In the genomic region with DNA sequence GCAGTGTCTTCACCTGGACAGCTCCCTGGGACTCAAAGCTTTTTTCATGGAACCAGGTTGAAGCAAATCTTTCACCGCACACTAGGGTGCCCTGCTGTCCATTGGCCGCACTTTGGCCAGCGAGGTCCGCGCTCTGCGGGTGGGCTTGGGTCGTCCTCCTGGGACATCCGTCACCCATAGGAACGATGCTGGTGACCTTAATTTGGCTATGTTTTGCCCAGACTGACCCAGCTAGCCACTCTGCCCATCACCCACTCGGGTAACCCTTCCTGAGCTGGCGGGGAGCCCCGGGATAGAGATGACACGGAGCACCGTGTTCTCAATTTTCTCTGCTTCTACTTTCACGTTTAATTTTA, we compare ENCODE assay signal across 10 cellular contexts. TPM values are rescaled to one million over a fixed set of nuclear protein-coding genes. Genes with fewer than 3 reads are reported as not detected.
A peak's percentile ranks its signal among the peaks of the same experiment; 100 is the strongest.
DNase-seq lines count a peak whose midpoint lies in the region; ATAC-seq and TF ChIP-seq lines count a peak whose summit lies in the region.
"Had no signal": no experiment of that assay in that cellular context is flagged by ENCODE, and none has a peak within 500 bp of the region (broad histone marks: within the 10 kb centered on the region; RNA-seq: fewer than 3 reads in every experiment).

No MANE protein-coding gene starts in this region.

- peaks cover 43% of the 10 kb centered on the region for H3K36me3 Mint-ChIP-seq in effector memory CD8-positive, alpha-beta T cell (ENCODE audit: insufficient read depth)
- peaks cover 10% of the 10 kb centered on the region for H3K36me3 Mint-ChIP-seq in MCF 10A (ENCODE audit: insufficient read depth, unreplicated experiment)
- H3K36me3 Mint-ChIP-seq: stimulated activated naive B cell treated with anti-CD40 and anti-IgM and Interleukin-4, amounts not matched to agents 10 μg/mL and 1 μg/mL and 100 μg/mL, for 72 hours had no signal

- no peak overlapping the region for H2AFZ ChIP-seq in mesenchymal stem cell (ENCODE audit: low read depth, low read length)

- peak overlapping the region in 1 of 2 experiments; percentile 19 for H3K14ac ChIP-seq in mesenchymal stem cell (ENCODE audit: low read length in 2 of 2)

- intact Hi-C loops in MCF 10A (cut with micrococcal nuclease): no loop called here

- peaks cover 30% of the 10 kb centered on the region in 2 donors for H3K27me3 Mint-ChIP-seq in effector memory CD8-positive, alpha-beta T cell
- H3K27me3 Mint-ChIP-seq in MCF 10A (ENCODE audit: insufficient read depth, unreplicated experiment): peaks cover 10% of the 10 kb centered on the region

- DNase-seq in activated CD4-positive, alpha-beta T cell treated with anti-CD3 and anti-CD28 coated beads for 1 hour: peak; percentile 7
- no peak for DNase-seq in activated CD4-positive, alpha-beta T cell treated with anti-CD3 and anti-CD28 coated beads for 4 hours
- DNase-seq in effector memory CD8-positive, alpha-beta T cell: peak in 1 of 3 experiments; percentile 10
- DNase-seq in mesenchymal stem cell (no peak), suprapubic skin (ENCODE audit: low spot score in 2 of 2) (peak; percentile 76 to 77), MCF 10A (ENCODE audit: unreplicated experiment) (no peak)
- DNase-seq: SHP77 treated with DMSO at 0.1 percent for 48 hours; stimulated activated naive B cell treated with anti-CD40 and anti-IgM and Interleukin-4, amounts not matched to agents 10 μg/mL and 1 μg/mL and 100 μg/mL, for 72 hours had no signal

- H3K79me1 ChIP-seq in mesenchymal stem cell (replicated peaks; ENCODE audit: low read length, poor library complexity, severe bottlenecking): no peaks in the 10 kb centered on the region

- H3K4me3 Mint-ChIP-seq in effector memory CD8-positive, alpha-beta T cell: peak overlapping the region; percentile 75 to 83
- no peak overlapping the region for H3K4me3 Mint-ChIP-seq in MCF 10A (ENCODE audit: unreplicated experiment)
- H3K4me3 Mint-ChIP-seq: stimulated activated naive B cell treated with anti-CD40 and anti-IgM and Interleukin-4, amounts not matched to agents 10 μg/mL and 1 μg/mL and 100 μg/mL, for 72 hours had no signal

- peak overlapping the region in 1 of 2 experiments; percentile 15 for H3K4ac ChIP-seq in mesenchymal stem cell (ENCODE audit: low read depth in 1 of 2, low read length in 2 of 2)

- no peak for TF ChIP-seq CTCF in suprapubic skin (IDR thresholded peaks at IDR 0.05)
- TF ChIP-seq CTCF in MCF 10A (IDR thresholded peaks at IDR 0.05; ENCODE audit: unreplicated experiment): no peak

- no TSS peak for BruUV-seq in MCF 10A (replicated peaks; lab: Mats Ljungman, UMichigan)

- H2BK12ac ChIP-seq in mesenchymal stem cell (ENCODE audit: low read length in 2 of 2): no peak overlapping the region

- peak overlapping the region; percentile 93 to 98 for H3K27ac Mint-ChIP-seq in effector memory CD8-positive, alpha-beta T cell
- no peak overlapping the region for H3K27ac Mint-ChIP-seq in MCF 10A (ENCODE audit: low read depth, unreplicated experiment)

- H3K18ac ChIP-seq in mesenchymal stem cell (ENCODE audit: low read depth in 1 of 2, low read length in 2 of 2): no peak overlapping the region

- H4K8ac ChIP-seq in mesenchymal stem cell (ENCODE audit: low read length): no peak overlapping the region

- peaks cover 0 to 29% of the 10 kb centered on the region in 2 experiments for H3K27me3 ChIP-seq in mesenchymal stem cell (ENCODE audit: control insufficient read depth in 1 of 2, insufficient read depth in 1 of 2, low read length in 2 of 2)
- no peaks in the 10 kb centered on the region for H3K27me3 ChIP-seq in suprapubic skin

- H3K4me1 ChIP-seq in mesenchymal stem cell (ENCODE audit: control insufficient read depth, insufficient read depth, low read depth, low read length) (peaks cover 2% of the 10 kb centered on the region), suprapubic skin (peaks cover 36% of the 10 kb centered on the region)

- no peak for ATAC-seq in effector memory CD8-positive, alpha-beta T cell (replicated peaks)
- ATAC-seq in GM21447 (IDR thresholded peaks at IDR 0.05; ENCODE audit: unreplicated experiment) (no peak), GM18868 (IDR thresholded peaks at IDR 0.05; ENCODE audit: unreplicated experiment) (no peak)

- no peak overlapping the region for H2AK5ac ChIP-seq in mesenchymal stem cell (ENCODE audit: low read length, severe bottlenecking)

- CTCF ChIA-PET in MCF 10A (lab: Yijun Ruan, JAX): interaction anchor here (1.1 kb wide), 1 partner anchor 88 kb away, joined by 3 read pairs; no protein-coding TSS in a partner anchor

- H3K4me1 Mint-ChIP-seq in effector memory CD8-positive, alpha-beta T cell (ENCODE audit: low read depth in 2 of 2): peaks cover 24 to 35% of the 10 kb centered on the region in 2 donors
- no peaks in the 10 kb centered on the region for H3K4me1 Mint-ChIP-seq in MCF 10A (ENCODE audit: insufficient read depth, unreplicated experiment)

- H3K23ac ChIP-seq in mesenchymal stem cell (ENCODE audit: low read length in 2 of 2): no peak overlapping the region

- H3K4me2 ChIP-seq in mesenchymal stem cell (ENCODE audit: low read length, poor library complexity, severe bottlenecking): no peak overlapping the region

- no peak overlapping the region for H2BK5ac ChIP-seq in mesenchymal stem cell (ENCODE audit: low read depth, low read length, poor library complexity, severe bottlenecking)

- H3K4me3 ChIP-seq in mesenchymal stem cell (ENCODE audit: insufficient read depth in 1 of 2, low read depth in 1 of 2, low read length in 2 of 2) (no peak overlapping the region), suprapubic skin (peak overlapping the region; percentile 18)

- no peaks in the 10 kb centered on the region for H3K9me3 Mint-ChIP-seq in effector memory CD8-positive, alpha-beta T cell
- H3K9me3 Mint-ChIP-seq in MCF 10A (ENCODE audit: unreplicated experiment): no peaks in the 10 kb centered on the region

- no peak overlapping the region for H3K27ac ChIP-seq in mesenchymal stem cell (ENCODE audit: low read length, poor library complexity, severe bottlenecking)
- peak overlapping the region; percentile 40 for H3K27ac ChIP-seq in suprapubic skin

- TF ChIP-seq EP300 in suprapubic skin (IDR thresholded peaks at IDR 0.05): no peak

- H3K9ac ChIP-seq in mesenchymal stem cell (ENCODE audit: low read length): peak overlapping the region; percentile 65

- H4K91ac ChIP-seq in mesenchymal stem cell (ENCODE audit: low read length): peak overlapping the region; percentile 36

- WGBS in mesenchymal stem cell: 86% methylated on average over 15 of the region's 15 CpGs
- WGBS in suprapubic skin: 65% methylated on average over 15 of the region's 15 CpGs

- no peak for TF ChIP-seq POLR2A in suprapubic skin (IDR thresholded peaks at IDR 0.05)

- POLR2A ChIA-PET in MCF 10A (lab: Yijun Ruan, JAX): no interaction called here

- peaks cover 0 to 3% of the 10 kb centered on the region in 2 experiments for H3K36me3 ChIP-seq in mesenchymal stem cell (ENCODE audit: control insufficient read depth in 1 of 2, insufficient read depth in 2 of 2, low read depth in 1 of 2, low read length in 2 of 2)
- no peaks in the 10 kb centered on the region for H3K36me3 ChIP-seq in suprapubic skin

- H2BK15ac ChIP-seq in mesenchymal stem cell (ENCODE audit: low read depth, poor library complexity, severe bottlenecking): no peak overlapping the region

- H3K9me3 ChIP-seq in mesenchymal stem cell (ENCODE audit: control insufficient read depth, low read length) (no peaks in the 10 kb centered on the region), suprapubic skin (no peaks in the 10 kb centered on the region)

- H2BK120ac ChIP-seq in mesenchymal stem cell (ENCODE audit: low read depth, low read length): no peak overlapping the region

RNA-seq across cellular contexts. Expression of a gene that starts 25.9 kb away (rescaled TPM):
- polyA plus RNA-seq in mesenchymal stem cell (2013, experiment 1 of 2): 0.33 TPM
- polyA plus RNA-seq in mesenchymal stem cell (2013, experiment 2 of 2): 0.10 TPM
- 10 to 100 TPM in 3 of 4 donors, 1 to 10 TPM in 1; 9.3 to 35.2 (median 19.4) TPM for total RNA-seq in suprapubic skin
- 0.17 TPM in 1 of 2 replicates, not detected in the other for total RNA-seq in MCF 10A (2022)

Comparison
In these comparisons a context has a peak if more than half of its experiments do, and no peak if none do; other contexts are left out.
1. DNase-seq: peak in activated CD4-positive, alpha-beta T cell treated with anti-CD3 and anti-CD28 coated beads for 1 hour (single experiment) and suprapubic skin (2 of 2); none in activated CD4-positive, alpha-beta T cell treated with anti-CD3 and anti-CD28 coated beads for 4 hours (0 of 2), mesenchymal stem cell (single experiment) and MCF 10A (single experiment).